Comparison of ENCODE assay signal across 25 cellular contexts in genomic region chr6:124203106-124203811, GRCh38.
DNase-seq lines count a peak whose midpoint lies in the region; ATAC-seq, FAIRE-seq and TF ChIP-seq lines count a peak whose summit lies in the region.
"Had no signal": no experiment of that assay in that cellular context is flagged by ENCODE, and none has a peak within 500 bp of the region (broad histone marks: within the 10 kb centered on the region; RNA-seq: fewer than 3 reads in every experiment).

No MANE protein-coding gene starts in this region.

- no peaks in the 10 kb centered on the region for H3K9me1 ChIP-seq in endothelial cell of umbilical vein (replicated peaks; ENCODE audit: control insufficient read depth, extremely low read depth, insufficient read depth, low read length)

- FAIRE-seq in endothelial cell of umbilical vein (lab: Jason Lieb, UNC): no peak

- no peaks in the 10 kb centered on the region for H3K79me2 ChIP-seq in endothelial cell of umbilical vein (ENCODE audit: control insufficient read depth, insufficient read depth, low read length)
- H3K79me2 ChIP-seq: parathyroid adenoma had no signal

- dilution Hi-C loops in endothelial cell of umbilical vein (cut with MboI; ENCODE audit: extremely low pct_ligation_motif_present, low sequenced_read_pairs): no loop called here

- H3K9me3 ChIP-seq in SK-N-MC (ENCODE audit: low read depth, low read length) (no peaks in the 10 kb centered on the region), endothelial cell of umbilical vein (replicated peaks; ENCODE audit: control insufficient read depth, insufficient read depth, low read length) (no peaks in the 10 kb centered on the region), left lung (no peaks in the 10 kb centered on the region)

- CTCF ChIA-PET in endothelial cell of umbilical vein (lab: Charles Lee): no interaction called here

- BruUV-seq in endothelial cell of umbilical vein (replicated peaks; lab: Mats Ljungman, UMichigan): no TSS peak

- ATAC-seq in left lung (peak; percentile 69), HG02798 (IDR thresholded peaks at IDR 0.05; ENCODE audit: poor library complexity, unreplicated experiment) (no peak), GM21515 (IDR thresholded peaks at IDR 0.05; ENCODE audit: unreplicated experiment) (no peak)
- ATAC-seq: activated naive CD8-positive, alpha-beta T cell treated with anti-CD3 and anti-CD28 coated beads, Interleukin-2, amount 50 U/mL, for 24 hours; naive thymus-derived CD4-positive, alpha-beta T cell; sciatic nerve; T-helper 17 cell had no signal

- in situ Hi-C loops in G401 (cut with HindIII; ENCODE audit: low sequenced_read_pairs): no loop called here

- no peak overlapping the region for H2AFZ ChIP-seq in endothelial cell of umbilical vein (ENCODE audit: low read depth, low read length)
- H2AFZ ChIP-seq: parathyroid adenoma had no signal

- no peak overlapping the region for H3K4me3 ChIP-seq in SK-N-MC
- H3K4me3 ChIP-seq in endothelial cell of umbilical vein (replicated peaks in 1 of 3; ENCODE audit: insufficient read depth in 1 of 3, low read depth in 1 of 3, low read length in 3 of 3): no peak overlapping the region
- no peak overlapping the region for H3K4me3 ChIP-seq in left lung

- H3K36me3 ChIP-seq in SK-N-MC (ENCODE audit: insufficient read depth, low read length): no peaks in the 10 kb centered on the region
- no peaks in the 10 kb centered on the region for H3K36me3 ChIP-seq in endothelial cell of umbilical vein (ENCODE audit: control insufficient read depth in 2 of 2, extremely low read depth in 1 of 2, insufficient read depth in 2 of 2, low read length in 2 of 2)
- no peaks in the 10 kb centered on the region for H3K36me3 ChIP-seq in left lung
- H3K36me3 ChIP-seq: WERI-Rb-1 had no signal

- H3K27ac ChIP-seq in SK-N-MC (peak overlapping the region; percentile 53; the same call in 1 of the 2 replicates), endothelial cell of umbilical vein (ENCODE audit: insufficient read depth, low read depth, low read length) (no peak overlapping the region), left lung (no peak overlapping the region)
- H3K27ac ChIP-seq: C4-2B, parathyroid adenoma, WERI-Rb-1 had no signal

- no peaks in the 10 kb centered on the region for H3K27me3 ChIP-seq in endothelial cell of umbilical vein (ENCODE audit: control insufficient read depth in 2 of 2, insufficient read depth in 2 of 2, low read length in 2 of 2)
- H3K27me3 ChIP-seq in left lung: no peaks in the 10 kb centered on the region

- no peak overlapping the region for H3K9ac ChIP-seq in SK-N-MC (ENCODE audit: insufficient read length)
- no peak overlapping the region for H3K9ac ChIP-seq in endothelial cell of umbilical vein (replicated peaks; ENCODE audit: extremely low read depth, insufficient read depth, low read length)
- H3K9ac ChIP-seq: parathyroid adenoma had no signal

- H3K4me1 ChIP-seq in endothelial cell of umbilical vein (ENCODE audit: control insufficient read depth, extremely low read depth, insufficient read depth, low read length) (no peaks in the 10 kb centered on the region), left lung (no peaks in the 10 kb centered on the region)
- H3K4me1 ChIP-seq: parathyroid adenoma had no signal

- no peaks in the 10 kb centered on the region for H4K20me1 ChIP-seq in endothelial cell of umbilical vein (replicated peaks; ENCODE audit: control insufficient read depth, extremely low read depth, insufficient read depth, low read length)

- TF ChIP-seq POLR2A in endothelial cell of umbilical vein (IDR thresholded peaks at IDR 0.05; ENCODE audit: low read depth, low read length): no peak

- intact Hi-C loops in endothelial cell of umbilical vein (cut with micrococcal nuclease) (no loop called here), left lung (cut with DNase I) (no loop called here)

- DNase-seq in G401 (ENCODE audit: low spot score) (peak; percentile 83), SK-N-MC (ENCODE audit: low read depth, low spot score) (no peak), endothelial cell of umbilical vein (ENCODE audit: low read depth, low spot score) (peak; percentile 3), left lung (no peak), SIG-M5 treated with dmso at 0.1 percent for 504 hours (lab: John Stamatoyannopoulos, UW; ENCODE audit: unreplicated experiment) (no peak), SKM-1 treated with dmso at 0.1 percent for 144 hours (lab: John Stamatoyannopoulos, UW; ENCODE audit: unreplicated experiment) (no peak)
- DNase-seq: ACHN; activated CD8-positive, alpha-beta memory T cell treated with anti-CD3 and anti-CD28 coated beads, Interleukin-2, amount 50 U/mL, for 48 hours; activated effector memory CD4-positive, alpha-beta T cell treated with anti-CD3 and anti-CD28 coated beads, Interleukin-2, amount 50 U/mL, for 16 hours; activated naive CD8-positive, alpha-beta T cell treated with anti-CD3 and anti-CD28 coated beads, Interleukin-2, amount 50 U/mL, for 24 hours; effector memory CD4-positive, alpha-beta T cell; naive thymus-derived CD4-positive, alpha-beta T cell; NCI-H1436 treated with DMSO at 0.1 percent for 48 hours; NCI-H774; OCI-M1; SIG-M5; stimulated activated CD4-positive, alpha-beta T cell treated with anti-CD3 and anti-CD28 coated beads, Interleukin-2, amount 100 ng/mL, for 24 hours; stimulated activated naive CD4-positive, alpha-beta T cell; T-helper 17 cell; WERI-Rb-1 had no signal

- POLR2A ChIA-PET in endothelial cell of umbilical vein (lab: Charles Lee): no interaction called here

- H3K4me2 ChIP-seq in endothelial cell of umbilical vein (ENCODE audit: insufficient read depth, low read length): no peak overlapping the region

- TF ChIP-seq CTCF in endothelial cell of umbilical vein (IDR thresholded peaks at IDR 0.05; ENCODE audit: extremely low read depth in 1 of 2, insufficient read depth in 1 of 2, low read depth in 1 of 2, low read length in 2 of 2) (no peak), left lung (IDR thresholded peaks at IDR 0.05) (no peak)

TF ChIP-seq in endothelial cell of umbilical vein, 7 proteins besides CTCF, POLR2A, EP300 and RAD21:
- TF ChIP-seq MYC (IDR thresholded peaks at IDR 0.05; ENCODE audit: low read depth, low read length) (no peak), EZH2 (IDR thresholded peaks at IDR 0.05; ENCODE audit: borderline replicate concordance, low read depth, low read length, severe bottlenecking) (no peak), POLR2AphosphoS5 (IDR thresholded peaks at IDR 0.05; ENCODE audit: insufficient read depth, low read depth, low read length) (no peak), JUN (IDR thresholded peaks at IDR 0.05; ENCODE audit: borderline replicate concordance, insufficient read depth, insufficient read length, low read depth) (no peak), FOS (IDR thresholded peaks at IDR 0.05; ENCODE audit: borderline replicate concordance, insufficient read depth, low read length) (no peak), MAX (IDR thresholded peaks at IDR 0.05; ENCODE audit: insufficient read depth, insufficient read length) (no peak), GATA2 (IDR thresholded peaks at IDR 0.05; ENCODE audit: insufficient read depth, insufficient read length, low read depth, low read length) (no peak)
TF ChIP-seq in endothelial cell of umbilical vein: peak in this region for 0.

Comparison
In these comparisons a context has a peak if more than half of its experiments do, and no peak if none do; other contexts are left out.
1. DNase-seq: peak in G401 (single experiment) and endothelial cell of umbilical vein (single experiment); none in SK-N-MC (single experiment), left lung (0 of 2), SIG-M5 treated with dmso at 0.1 percent for 504 hours (single experiment) and SKM-1 treated with dmso at 0.1 percent for 144 hours (single experiment).